ENCODE assay signal across 14 cellular contexts in genomic region chr15:62495670-62496328, GRCh38.
DNase-seq lines count a peak whose midpoint lies in the region; ATAC-seq and TF ChIP-seq lines count a peak whose summit lies in the region.
"Had no signal": no experiment of that assay in that cellular context is flagged by ENCODE, and none has a peak within 500 bp of the region (broad histone marks: within the 10 kb centered on the region; RNA-seq: fewer than 3 reads in every experiment).

No MANE protein-coding gene starts in this region.

- H3K36me3 ChIP-seq in gastroesophageal sphincter: no peaks in the 10 kb centered on the region

- no peak overlapping the region for H3K4me3 ChIP-seq in gastroesophageal sphincter

- peaks cover 24% of the 10 kb centered on the region for H3K4me1 Mint-ChIP-seq in WTC11
- H3K4me1 Mint-ChIP-seq: activated B cell treated with CpG ODN at 0.5 μM for 24 hours had no signal

- WGBS in gastroesophageal sphincter (ENCODE audit: low coverage in 1 of 2), 2 donors: 56 to 91% methylated on average over 2 to 3 of the region's 5 CpGs

- intact Hi-C loops in posterior vena cava (cut with DNase I): no loop called here

- H3K27me3 Mint-ChIP-seq in WTC11 (ENCODE audit: low read depth): no peaks in the 10 kb centered on the region

- peak; percentile 90 for ATAC-seq in gastroesophageal sphincter
- ATAC-seq in WTC11: no peak
- no peak for ATAC-seq in HG03342 (IDR thresholded peaks at IDR 0.05; ENCODE audit: unreplicated experiment)
- ATAC-seq in GM21423 (IDR thresholded peaks at IDR 0.05; ENCODE audit: unreplicated experiment): no peak

- no peaks in the 10 kb centered on the region for H3K36me3 Mint-ChIP-seq in WTC11

- H3K4me1 ChIP-seq in gastroesophageal sphincter: peaks cover 0 to 12% (median 8%) of the 10 kb centered on the region in 3 donors

- no peaks in the 10 kb centered on the region for H3K9me3 Mint-ChIP-seq in WTC11
- H3K9me3 Mint-ChIP-seq: activated B cell treated with CpG ODN at 0.5 μM for 24 hours had no signal

- no peak overlapping the region; the same call in 1 of the 2 replicates for H3K27ac Mint-ChIP-seq in WTC11
- H3K27ac Mint-ChIP-seq: activated B cell treated with CpG ODN at 0.5 μM for 24 hours had no signal

- POLR2A ChIA-PET in WTC11 (lab: Charles Lee): interaction anchor here (0.7 kb wide), 1 partner anchor 1395 kb away, joined by 4 read pairs; no protein-coding TSS in a partner anchor

- peak overlapping the region in 3 of 4 donors; percentile 38 to 57 (median 45) for H3K27ac ChIP-seq in gastroesophageal sphincter
- H3K27ac ChIP-seq: HL-60 had no signal

- no peak for TF ChIP-seq POLR2A in gastroesophageal sphincter (IDR thresholded peaks at IDR 0.05)

- DNase-seq in COR-L47 (lab: John Stamatoyannopoulos, UW) (peak; percentile 62), OCI-M1 (lab: John Stamatoyannopoulos, UW) (peak; percentile 3), posterior vena cava (ENCODE audit: low spot score) (peak; percentile 86), WTC11 (ENCODE audit: low spot score) (no peak), NCI-H2081 (lab: John Stamatoyannopoulos, UW) (no peak)
- DNase-seq: activated B cell treated with CpG ODN at 0.5 μM for 24 hours; DMS53; kidney glomerular epithelial cell; NCI-H524 treated with DMSO at 0.1 percent for 48 hours; stimulated activated CD4-positive, alpha-beta T cell treated with anti-CD3 and anti-CD28 coated beads, Interleukin-4, amount 100 ng/mL, for 24 hours had no signal

- no peak overlapping the region for H3K4me3 Mint-ChIP-seq in WTC11
- H3K4me3 Mint-ChIP-seq: activated B cell treated with CpG ODN at 0.5 μM for 24 hours had no signal

- TF ChIP-seq EP300 in gastroesophageal sphincter (IDR thresholded peaks at IDR 0.05): no peak

- no peaks in the 10 kb centered on the region for H3K27me3 ChIP-seq in gastroesophageal sphincter

- CTCF ChIA-PET in WTC11 (lab: Charles Lee): interaction anchor here (1.0 kb wide), 1 partner anchor 54 kb away, joined by 3 read pairs; no protein-coding TSS in a partner anchor

- TF ChIP-seq CTCF in gastroesophageal sphincter (IDR thresholded peaks at IDR 0.05): no peak
- TF ChIP-seq CTCF in WTC11 (IDR thresholded peaks at IDR 0.05): no peak

- H3K9me3 ChIP-seq in gastroesophageal sphincter: no peaks in the 10 kb centered on the region

TF ChIP-seq in WTC11, 78 proteins besides CTCF, POLR2A, EP300 and RAD21 (continues in another document):
- no peak for TF ChIP-seq NFYB (CRISPR knock-in tag; conservative IDR thresholded peaks at IDR 0.05; ENCODE audit: low read depth)
- no peak for TF ChIP-seq AFF4 (CRISPR knock-in tag; IDR thresholded peaks at IDR 0.05; ENCODE audit: borderline replicate concordance)
- TF ChIP-seq NFATC4 (CRISPR knock-in tag; IDR thresholded peaks at IDR 0.05): no peak
- TF ChIP-seq NR3C1 (CRISPR knock-in tag; conservative IDR thresholded peaks at IDR 0.05; ENCODE audit: low read depth): no peak
- no peak for TF ChIP-seq CDX4 (CRISPR knock-in tag; IDR thresholded peaks at IDR 0.05; ENCODE audit: borderline replicate concordance)
- no peak for TF ChIP-seq GABPB1 (CRISPR knock-in tag; IDR thresholded peaks at IDR 0.05)
- TF ChIP-seq, protein P1, sequence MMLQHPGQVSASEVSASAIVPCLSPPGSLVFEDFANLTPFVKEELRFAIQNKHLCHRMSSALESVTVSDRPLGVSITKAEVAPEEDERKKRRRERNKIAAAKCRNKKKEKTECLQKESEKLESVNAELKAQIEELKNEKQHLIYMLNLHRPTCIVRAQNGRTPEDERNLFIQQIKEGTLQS (CRISPR knock-in tag; conservative IDR thresholded peaks at IDR 0.05): no peak
- TF ChIP-seq, protein P2, sequence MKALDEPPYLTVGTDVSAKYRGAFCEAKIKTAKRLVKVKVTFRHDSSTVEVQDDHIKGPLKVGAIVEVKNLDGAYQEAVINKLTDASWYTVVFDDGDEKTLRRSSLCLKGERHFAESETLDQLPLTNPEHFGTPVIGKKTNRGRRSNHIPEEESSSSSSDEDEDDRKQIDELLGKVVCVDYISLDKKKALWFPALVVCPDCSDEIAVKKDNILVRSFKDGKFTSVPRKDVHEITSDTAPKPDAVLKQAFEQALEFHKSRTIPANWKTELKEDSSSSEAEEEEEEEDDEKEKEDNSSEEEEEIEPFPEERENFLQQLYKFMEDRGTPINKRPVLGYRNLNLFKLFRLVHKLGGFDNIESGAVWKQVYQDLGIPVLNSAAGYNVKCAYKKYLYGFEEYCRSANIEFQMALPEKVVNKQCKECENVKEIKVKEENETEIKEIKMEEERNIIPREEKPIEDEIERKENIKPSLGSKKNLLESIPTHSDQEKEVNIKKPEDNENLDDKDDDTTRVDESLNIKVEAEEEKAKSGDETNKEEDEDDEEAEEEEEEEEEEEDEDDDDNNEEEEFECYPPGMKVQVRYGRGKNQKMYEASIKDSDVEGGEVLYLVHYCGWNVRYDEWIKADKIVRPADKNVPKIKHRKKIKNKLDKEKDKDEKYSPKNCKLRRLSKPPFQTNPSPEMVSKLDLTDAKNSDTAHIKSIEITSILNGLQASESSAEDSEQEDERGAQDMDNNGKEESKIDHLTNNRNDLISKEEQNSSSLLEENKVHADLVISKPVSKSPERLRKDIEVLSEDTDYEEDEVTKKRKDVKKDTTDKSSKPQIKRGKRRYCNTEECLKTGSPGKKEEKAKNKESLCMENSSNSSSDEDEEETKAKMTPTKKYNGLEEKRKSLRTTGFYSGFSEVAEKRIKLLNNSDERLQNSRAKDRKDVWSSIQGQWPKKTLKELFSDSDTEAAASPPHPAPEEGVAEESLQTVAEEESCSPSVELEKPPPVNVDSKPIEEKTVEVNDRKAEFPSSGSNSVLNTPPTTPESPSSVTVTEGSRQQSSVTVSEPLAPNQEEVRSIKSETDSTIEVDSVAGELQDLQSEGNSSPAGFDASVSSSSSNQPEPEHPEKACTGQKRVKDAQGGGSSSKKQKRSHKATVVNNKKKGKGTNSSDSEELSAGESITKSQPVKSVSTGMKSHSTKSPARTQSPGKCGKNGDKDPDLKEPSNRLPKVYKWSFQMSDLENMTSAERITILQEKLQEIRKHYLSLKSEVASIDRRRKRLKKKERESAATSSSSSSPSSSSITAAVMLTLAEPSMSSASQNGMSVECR (CRISPR knock-in tag; IDR thresholded peaks at IDR 0.05; ENCODE audit: borderline replicate concordance): no peak
- TF ChIP-seq ATF2 (CRISPR knock-in tag; IDR thresholded peaks at IDR 0.05; ENCODE audit: borderline replicate concordance, low read depth): no peak

Comparison
In these comparisons a context has a peak if more than half of its experiments do, and no peak if none do; other contexts are left out.
1. DNase-seq: peak in COR-L47 (single experiment), OCI-M1 (single experiment) and posterior vena cava (single experiment); none in WTC11 (single experiment) and NCI-H2081 (0 of 2).